In the genomic region with DNA sequence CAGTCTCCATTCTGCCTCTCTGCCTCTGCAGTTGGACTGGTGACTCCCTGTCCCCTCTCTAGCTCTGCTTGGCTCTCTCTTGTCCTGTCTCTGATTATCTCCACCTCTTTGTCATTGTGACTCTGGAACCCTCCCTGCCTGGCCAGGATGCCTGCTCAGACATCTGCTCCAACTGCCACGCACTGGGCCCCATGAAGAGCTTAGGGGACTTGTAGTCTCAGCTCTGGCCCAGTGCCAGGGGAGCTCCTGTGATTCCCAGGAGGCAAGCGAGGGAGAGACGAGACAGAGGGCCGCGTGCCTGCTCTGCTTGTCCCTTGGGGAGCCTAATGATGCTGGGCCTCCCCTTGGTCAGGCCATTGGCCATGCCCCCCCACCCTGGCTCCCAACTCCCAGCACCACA, we compare ENCODE assay signal across 11 cellular contexts. TPM values are rescaled to one million over a fixed set of nuclear protein-coding genes. Genes with fewer than 3 reads are reported as not detected.
DNase-seq lines count a peak whose midpoint lies in the region; ATAC-seq, FAIRE-seq and TF ChIP-seq lines count a peak whose summit lies in the region.
"Had no signal": no experiment of that assay in that cellular context is flagged by ENCODE, and none has a peak within 500 bp of the region (broad histone marks: within the 10 kb centered on the region; RNA-seq: fewer than 3 reads in every experiment).

No MANE protein-coding gene starts in this region.

- no peaks in the 10 kb centered on the region for H3K79me2 ChIP-seq in neural progenitor cell (ENCODE audit: low read depth)

- H3K27me3 ChIP-seq in neural progenitor cell: no peaks in the 10 kb centered on the region
- H3K27me3 ChIP-seq in prostate gland (replicated peaks; ENCODE audit: insufficient read depth): no peaks in the 10 kb centered on the region
- no peaks in the 10 kb centered on the region for H3K27me3 ChIP-seq in effector memory CD4-positive, alpha-beta T cell (replicated peaks; ENCODE audit: control insufficient read depth, insufficient read depth, low read length, poor library complexity, severe bottlenecking)

- WGBS in prostate gland: 38% methylated on average over 5 of the region's 5 CpGs

- TF ChIP-seq POLR2A in H54 (IDR thresholded peaks at IDR 0.05; ENCODE audit: low read depth, low read length): no peak
- no peak for TF ChIP-seq POLR2A in prostate gland (IDR thresholded peaks at IDR 0.05)

- intact Hi-C loops in prostate gland (cut with DNase I): no loop called here

- H3K4me1 ChIP-seq in neural progenitor cell: peaks cover 23% of the 10 kb centered on the region
- H3K4me1 ChIP-seq in prostate gland (replicated peaks): no peaks in the 10 kb centered on the region
- H3K4me1 ChIP-seq in effector memory CD4-positive, alpha-beta T cell (ENCODE audit: control insufficient read depth, insufficient read depth, low read length, poor library complexity, severe bottlenecking): no peaks in the 10 kb centered on the region

- FAIRE-seq in D721Med (lab: Jason Lieb, UNC) (no peak), H54 (lab: Jason Lieb, UNC) (no peak)
- FAIRE-seq: bronchial epithelial cell had no signal

- H3K4me2 ChIP-seq in neural progenitor cell: no peak overlapping the region

- no peak for ATAC-seq in HG03520 (IDR thresholded peaks at IDR 0.05; ENCODE audit: unreplicated experiment)

- TF ChIP-seq CTCF in D721Med (IDR thresholded peaks at IDR 0.05; ENCODE audit: insufficient read depth, missing control alignments) (no peak), chondrocyte (IDR thresholded peaks at IDR 0.05) (no peak), neural progenitor cell (IDR thresholded peaks at IDR 0.05) (no peak), prostate gland (IDR thresholded peaks at IDR 0.05) (no peak)

- H3K36me3 ChIP-seq in neural progenitor cell (no peaks in the 10 kb centered on the region), prostate gland (no peaks in the 10 kb centered on the region)
- no peaks in the 10 kb centered on the region for H3K36me3 ChIP-seq in effector memory CD4-positive, alpha-beta T cell (ENCODE audit: control insufficient read depth, insufficient read depth, low read length)

- no peak overlapping the region for H2AFZ ChIP-seq in neural progenitor cell (replicated peaks)

- no peak overlapping the region for H3K9ac ChIP-seq in neural progenitor cell

- no peak overlapping the region for H3K4me3 Mint-ChIP-seq in chondrocyte (ENCODE audit: unreplicated experiment)
- peak overlapping the region; percentile 5 for H3K4me3 Mint-ChIP-seq in neural progenitor cell
- H3K4me3 Mint-ChIP-seq: CD8-positive, alpha-beta memory T cell had no signal

- H3K9me3 ChIP-seq in neural progenitor cell (ENCODE audit: low read depth): no peaks in the 10 kb centered on the region
- no peaks in the 10 kb centered on the region for H3K9me3 ChIP-seq in prostate gland
- H3K9me3 ChIP-seq in effector memory CD4-positive, alpha-beta T cell (ENCODE audit: control insufficient read depth, low read length): no peaks in the 10 kb centered on the region

- H3K36me3 Mint-ChIP-seq in chondrocyte (ENCODE audit: low read depth) (no peaks in the 10 kb centered on the region), neural progenitor cell (no peaks in the 10 kb centered on the region)
- H3K36me3 Mint-ChIP-seq: CD8-positive, alpha-beta memory T cell had no signal

- peak; percentile 90 for DNase-seq in D721Med (ENCODE audit: insufficient read length, low spot score)
- DNase-seq in NCI-H2227 (lab: John Stamatoyannopoulos, UW; ENCODE audit: unreplicated experiment): peak; percentile 55
- no peak for DNase-seq in chondrocyte (ENCODE audit: low spot score)
- no peak for DNase-seq in neural progenitor cell (ENCODE audit: low spot score)
- no peak for DNase-seq in H54 (ENCODE audit: insufficient read length, low spot score)
- no peak for DNase-seq in prostate gland (ENCODE audit: low spot score)
- no peak for DNase-seq in effector memory CD4-positive, alpha-beta T cell
- DNase-seq: CD8-positive, alpha-beta memory T cell; foreskin melanocyte had no signal

- H3K27ac Mint-ChIP-seq in chondrocyte (ENCODE audit: unreplicated experiment) (peak overlapping the region; percentile 88), neural progenitor cell (no peak overlapping the region)

- H3K4me3 ChIP-seq in neural progenitor cell: no peak overlapping the region
- H3K4me3 ChIP-seq in prostate gland: no peak overlapping the region
- H3K4me3 ChIP-seq in effector memory CD4-positive, alpha-beta T cell (ENCODE audit: insufficient read depth, low read depth, low read length, poor library complexity, severe bottlenecking): no peak overlapping the region

- H3K27me3 Mint-ChIP-seq in chondrocyte (ENCODE audit: low read depth) (no peaks in the 10 kb centered on the region), neural progenitor cell (ENCODE audit: insufficient read depth, low read depth) (peaks cover 2% of the 10 kb centered on the region)

- no peaks in the 10 kb centered on the region for H3F3A ChIP-seq in neural progenitor cell (ENCODE audit: low read depth)

- H3K9me3 Mint-ChIP-seq in chondrocyte (ENCODE audit: low read depth) (no peaks in the 10 kb centered on the region), neural progenitor cell (no peaks in the 10 kb centered on the region)
- H3K9me3 Mint-ChIP-seq: CD8-positive, alpha-beta memory T cell had no signal

- no peaks in the 10 kb centered on the region for H4K20me1 ChIP-seq in neural progenitor cell (ENCODE audit: low read depth)

- H3K27ac ChIP-seq in neural progenitor cell: no peak overlapping the region
- H3K27ac ChIP-seq in prostate gland: peak overlapping the region in 1 of 2 donors; percentile 8
- no peak overlapping the region for H3K27ac ChIP-seq in effector memory CD4-positive, alpha-beta T cell (ENCODE audit: insufficient read depth, low read length, poor library complexity, severe bottlenecking)

- H3K4me1 Mint-ChIP-seq in chondrocyte (ENCODE audit: low read depth) (peaks cover 72% of the 10 kb centered on the region), neural progenitor cell (peaks cover 48% of the 10 kb centered on the region)
- H3K4me1 Mint-ChIP-seq: CD8-positive, alpha-beta memory T cell had no signal

RNA-seq across cellular contexts. Expression of gene RPL29, which starts 26.2 kb away (rescaled TPM):
- total RNA-seq in chondrocyte: 610 to 772 TPM (median 621 TPM) in 3 replicates
- 1,431 and 2,019 TPM in 2 replicates for total RNA-seq in neural progenitor cell (ENCODE audit: low replicate concordance)
- total RNA-seq in prostate gland: 1,000 to 10,000 TPM; 1,249 to 2,015 TPM

RNA-seq across cellular contexts. Expression of gene DUSP7, which starts 34.5 kb away (rescaled TPM):
- total RNA-seq in chondrocyte (32.5 to 33.6 TPM (median 33.3 TPM) in 3 replicates), neural progenitor cell (ENCODE audit: low replicate concordance) (2.4 and 10.7 TPM in 2 replicates), prostate gland (10 to 100 TPM in 1 of 2 donors, 1 to 10 TPM in 1; 9.1 to 34.0 TPM)

RNA-seq across cellular contexts. Expression of gene ACY1, which starts 38.5 kb away (rescaled TPM):
- 21.1 to 24.5 TPM (median 21.7 TPM) in 3 replicates for total RNA-seq in chondrocyte
- 17.3 and 31.8 TPM in 2 replicates for total RNA-seq in neural progenitor cell (ENCODE audit: low replicate concordance)
- 10 to 100 TPM; 42.1 to 82.6 TPM for total RNA-seq in prostate gland

RNA-seq across cellular contexts. Expression of gene ABHD14A, which starts 47.0 kb away (rescaled TPM):
- total RNA-seq in chondrocyte: 10.0 to 19.4 TPM (median 10.2 TPM) in 3 replicates
- 4.0 and 14.7 TPM in 2 replicates for total RNA-seq in neural progenitor cell (ENCODE audit: low replicate concordance)
- total RNA-seq in prostate gland: 10 to 100 TPM; 55.3 to 58.5 TPM

RNA-seq across cellular contexts. Expression of gene ABHD14B, which starts 48.0 kb away (rescaled TPM):
- total RNA-seq in chondrocyte (24.3 to 38.0 TPM (median 25.7 TPM) in 3 replicates), neural progenitor cell (ENCODE audit: low replicate concordance) (6.0 and 8.3 TPM in 2 replicates), prostate gland (100 to 1,000 TPM in 1 of 2 donors, 10 to 100 TPM in 1; 53.7 to 128 TPM)

Comparison
In these comparisons a context has a peak if more than half of its experiments do, and no peak if none do; other contexts are left out.
1. DNase-seq: peak in D721Med (single experiment) and NCI-H2227 (single experiment); none in chondrocyte (single experiment), neural progenitor cell (single experiment), H54 (single experiment), prostate gland (single experiment) and effector memory CD4-positive, alpha-beta T cell (0 of 3).